ENCODE assay signal across 1 cellular context in genomic region chr17:64218066-64218465, GRCh38.
TF ChIP-seq lines count a peak whose summit lies in the region.

No MANE protein-coding gene starts in this region.

TF ChIP-seq in GM12878, 131 proteins besides CTCF, POLR2A, EP300 and RAD21 (continued from another document):
- peak; percentile 44; the same call in 1 of the 2 replicates for TF ChIP-seq TCF7 (IDR thresholded peaks at IDR 0.05; ENCODE audit: borderline replicate concordance)
- 0 out of 4 replicates have a peak, but pooled peaks of 1 of the 2 experiments have one; percentile 21 for TF ChIP-seq IKZF2 (IDR thresholded peaks at IDR 0.05)
- no peak for TF ChIP-seq EZH2 (IDR thresholded peaks at IDR 0.05; ENCODE audit: borderline replicate concordance, control insufficient read depth, low read depth, low read length)
- TF ChIP-seq, protein P1, sequence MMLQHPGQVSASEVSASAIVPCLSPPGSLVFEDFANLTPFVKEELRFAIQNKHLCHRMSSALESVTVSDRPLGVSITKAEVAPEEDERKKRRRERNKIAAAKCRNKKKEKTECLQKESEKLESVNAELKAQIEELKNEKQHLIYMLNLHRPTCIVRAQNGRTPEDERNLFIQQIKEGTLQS (IDR thresholded peaks at IDR 0.05; ENCODE audit: borderline replicate concordance, extremely low read depth, low read depth, low read length), result no peak
- TF ChIP-seq EGR1 (IDR thresholded peaks at IDR 0.05; ENCODE audit: borderline replicate concordance in 1 of 2, low read depth in 2 of 2, low read length in 2 of 2), result no peak
- no peak for TF ChIP-seq SP1 (IDR thresholded peaks at IDR 0.05; ENCODE audit: low read depth, low read length)
